ENCODE assay signal across 9 cellular contexts in genomic region chr19:54676210-54676834, GRCh38. TPM values are rescaled to one million over a fixed set of nuclear protein-coding genes. Genes with fewer than 3 reads are reported as not detected.
DNase-seq lines count a peak whose midpoint lies in the region; ATAC-seq, FAIRE-seq and TF ChIP-seq lines count a peak whose summit lies in the region.
"Not testable (repeated sequence)": the region's sequence is repeated elsewhere in the genome, so short reads cannot be mapped to it uniquely, and the experiment has no call there.
"Had no signal": no experiment of that assay in that cellular context is flagged by ENCODE, and none has a peak within 500 bp of the region (broad histone marks: within the 10 kb centered on the region; RNA-seq: fewer than 3 reads in every experiment).

No MANE protein-coding gene starts in this region.

- not testable (repeated sequence) for H3K27me3 Mint-ChIP-seq in HFFc6 (ENCODE audit: insufficient read depth)

- not testable (repeated sequence) for H3K79me2 ChIP-seq in DND-41 (ENCODE audit: insufficient read depth, low read length); neural cell (replicated peaks; ENCODE audit: insufficient read depth, low read length)

- not testable (repeated sequence) for H3K4me3 ChIP-seq in DND-41 (ENCODE audit: low read depth in 1 of 2, low read length in 2 of 2); SJCRH30; bronchial epithelial cell (ENCODE audit: low read depth, low read length); left ventricle myocardium inferior; neural cell (ENCODE audit: low read length)

- peak; percentile 59; the same call in 2 of the 3 replicates for ATAC-seq in DND-41 (ENCODE audit: insufficient read depth, low read depth)

- not testable (repeated sequence) for H3K27ac ChIP-seq in 22Rv1; DND-41 (ENCODE audit: low read length); SJCRH30; left ventricle myocardium inferior (replicated peaks); neural cell (ENCODE audit: low read length)

- FAIRE-seq in bronchial epithelial cell (lab: Jason Lieb, UNC) = not testable (repeated sequence)

- not testable (repeated sequence) for H3K4me3 Mint-ChIP-seq in HFFc6

- H3K27me3 ChIP-seq in DND-41 (ENCODE audit: insufficient read depth, low read length, poor library complexity); SJCRH30; bronchial epithelial cell (ENCODE audit: control insufficient read depth, insufficient read depth, low read length); neural cell (ENCODE audit: insufficient read depth, low read depth, low read length): not testable (repeated sequence)
- peaks cover 35% of the 10 kb centered on the region for H3K27me3 ChIP-seq in left ventricle myocardium inferior (ENCODE audit: low read depth)

- not testable (repeated sequence) for H3K9me3 ChIP-seq in DND-41 (ENCODE audit: insufficient read depth, low read length, severe bottlenecking); SJCRH30 (replicated peaks); left ventricle myocardium inferior (replicated peaks); neural cell (ENCODE audit: low read length)

- H3K27ac Mint-ChIP-seq in HFFc6 = not testable (repeated sequence)

- not testable (repeated sequence) for TF ChIP-seq EP300 in neural cell (conservative IDR thresholded peaks at IDR 0.05; ENCODE audit: poor library complexity, severe bottlenecking)

- H3K36me3 ChIP-seq in DND-41 (ENCODE audit: insufficient read depth, low read length); SJCRH30; bronchial epithelial cell (ENCODE audit: control insufficient read depth, insufficient read depth, low read length); left ventricle myocardium inferior; neural cell (ENCODE audit: insufficient read depth, low read length): not testable (repeated sequence)

- not testable (repeated sequence) for H3K4me1 ChIP-seq in DND-41 (ENCODE audit: insufficient read depth, low read length); SJCRH30; left ventricle myocardium inferior

- H3K9ac ChIP-seq in DND-41 (ENCODE audit: low read depth, low read length); neural cell (ENCODE audit: low read length): not testable (repeated sequence)

- H3K36me3 Mint-ChIP-seq in HFFc6 (ENCODE audit: low read depth) = not testable (repeated sequence)

- H3K4me1 Mint-ChIP-seq in HFFc6 (ENCODE audit: low read depth) = not testable (repeated sequence)

- TF ChIP-seq RAD21 in neural cell (conservative IDR thresholded peaks at IDR 0.05) = peak; percentile 41

- TF ChIP-seq CTCF in 22Rv1 (IDR thresholded peaks at IDR 0.05) (peak; percentile 91), DND-41 (IDR thresholded peaks at IDR 0.05; ENCODE audit: borderline replicate concordance, extremely low read depth, low read length, poor library complexity, severe bottlenecking) (peak; percentile 83), HFFc6 (IDR thresholded peaks at IDR 0.05) (peak; percentile 92), bronchial epithelial cell (IDR thresholded peaks at IDR 0.05; ENCODE audit: insufficient read depth, low read length, severe bottlenecking) (peak; percentile 65), left ventricle myocardium inferior (IDR thresholded peaks at IDR 0.05; ENCODE audit: borderline replicate concordance) (peak; percentile 89), neural cell (IDR thresholded peaks at IDR 0.05; ENCODE audit: poor library complexity, severe bottlenecking) (peak; percentile 62)

- not testable (repeated sequence) for DNase-seq in DND-41, left ventricle myocardium inferior
- peak; percentile 37 for DNase-seq in HFFc6
- peak; percentile 15 for DNase-seq in NCI-H2107 treated with DMSO at 0.1 percent for 48 hours (lab: John Stamatoyannopoulos, UW; ENCODE audit: unreplicated experiment)
- peak; percentile 21 to 74 for DNase-seq in SJCRH30
- DNase-seq in bronchial epithelial cell (ENCODE audit: low read depth) = peak; percentile 28

- not testable (repeated sequence) for H3K9me2 ChIP-seq in neural cell (ENCODE audit: insufficient read depth, low read length)

- H2AFZ ChIP-seq in DND-41 (ENCODE audit: low read depth, low read length); neural cell (ENCODE audit: low read depth, low read length): not testable (repeated sequence)

- H3K4me2 ChIP-seq in DND-41 (ENCODE audit: insufficient read depth, low read length); neural cell (ENCODE audit: low read length): not testable (repeated sequence)

- not testable (repeated sequence) for H4K20me1 ChIP-seq in DND-41 (ENCODE audit: insufficient read depth, low read length); neural cell (ENCODE audit: insufficient read depth)

- not testable (repeated sequence) for H3K9me3 Mint-ChIP-seq in HFFc6

- H3F3A ChIP-seq in neural cell (ENCODE audit: insufficient read depth, low read length, poor library complexity, severe bottlenecking) = not testable (repeated sequence)

- intact Hi-C loops in left ventricle myocardium inferior (cut with micrococcal nuclease) = not testable (repeated sequence)

TF ChIP-seq in neural cell, 6 proteins besides CTCF, POLR2A, EP300 and RAD21:
- peak; percentile 35 for TF ChIP-seq SMC3 (conservative IDR thresholded peaks at IDR 0.05; ENCODE audit: poor library complexity)
TF ChIP-seq in neural cell: peak in this region for 1; not testable (repeated sequence) for 5.

RNA-seq across cellular contexts. Expression of gene LILRB4, which starts 13.5 kb away (rescaled TPM):
- not detected for total RNA-seq in HFFc6 (2021; fragmentation: NEBNext Ultra II Directional; extraction: Animal tissue kit (Norgen Biotek cat#: 25700))
- not detected in 2 replicates for total RNA-seq in SJCRH30 (2014; rRNA removed; shearing (Covaris generic))
- not detected in 2 replicates for total RNA-seq in bronchial epithelial cell
- 4.0 TPM for total RNA-seq in left ventricle myocardium inferior
- not detected in 2 replicates for polyA plus RNA-seq in neural cell
- polyA minus RNA-seq in neural cell = not detected in 2 replicates

RNA-seq across cellular contexts. Expression of gene LILRB1, which starts 46.0 kb away (rescaled TPM):
- not detected for total RNA-seq in HFFc6 (2021; fragmentation: NEBNext Ultra II Directional; extraction: Animal tissue kit (Norgen Biotek cat#: 25700))
- total RNA-seq in SJCRH30 (2014; rRNA removed; shearing (Covaris generic)) = not detected in 2 replicates
- total RNA-seq in bronchial epithelial cell (not detected in 2 replicates), left ventricle myocardium inferior (1.5 TPM)
- not detected in 2 replicates for polyA plus RNA-seq in neural cell
- polyA minus RNA-seq in neural cell = not detected in 2 replicates

RNA-seq across cellular contexts. Expression of gene KIR3DL3, which starts 47.9 kb away (rescaled TPM):
- not detected for total RNA-seq in HFFc6 (2021; fragmentation: NEBNext Ultra II Directional; extraction: Animal tissue kit (Norgen Biotek cat#: 25700))
- not detected in 2 replicates for total RNA-seq in SJCRH30 (2014; rRNA removed; shearing (Covaris generic))
- total RNA-seq in bronchial epithelial cell (not detected in 2 replicates), left ventricle myocardium inferior (not detected)
- polyA plus RNA-seq in neural cell = not detected in 2 replicates
- polyA minus RNA-seq in neural cell = not detected in 2 replicates
- polyA plus RNA-seq: adipose tissue had no signal
